8 cellular contexts compared by ENCODE assay signal in the genomic region with DNA sequence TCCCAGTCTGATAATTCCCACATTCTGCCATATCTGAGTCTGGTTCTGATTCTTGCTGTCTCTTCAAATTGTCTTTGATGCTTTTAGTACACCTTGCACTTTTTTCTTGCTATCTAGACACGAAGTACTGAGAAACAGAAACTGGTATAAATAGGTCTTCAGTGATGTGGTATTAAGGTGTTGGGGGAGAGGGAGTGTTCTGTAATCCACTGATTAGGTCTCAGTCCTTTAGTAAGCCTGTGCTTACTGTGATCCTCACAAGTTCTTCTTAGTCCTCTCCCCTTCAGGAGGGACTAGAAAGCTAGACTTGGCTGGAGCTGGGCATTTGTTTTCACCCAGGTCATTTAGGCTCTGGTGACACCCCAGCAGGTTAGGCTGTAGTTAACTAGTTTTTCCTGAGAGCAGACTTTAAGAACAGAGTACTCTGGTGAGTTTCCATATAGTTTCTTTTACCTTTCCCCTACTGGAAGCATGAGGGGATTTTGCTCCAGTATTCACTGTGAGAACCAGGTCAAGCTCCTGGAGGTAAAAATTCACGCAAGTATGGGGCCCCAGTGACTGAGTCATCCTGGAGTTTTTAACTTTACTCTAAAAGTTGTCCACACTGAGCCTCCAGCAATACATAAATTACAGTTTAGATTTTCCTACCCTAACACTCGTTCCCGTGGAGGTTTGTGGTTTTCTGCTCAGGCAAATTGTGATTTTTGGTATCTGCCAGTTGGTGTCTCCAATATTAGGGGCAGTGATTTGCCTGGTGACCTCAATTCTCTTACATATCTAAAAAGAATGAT.
A peak's percentile ranks its signal among the peaks of the same experiment; 100 is the strongest.
DNase-seq lines count a peak whose midpoint lies in the region; ATAC-seq and TF ChIP-seq lines count a peak whose summit lies in the region.

No MANE protein-coding gene starts in this region.

- TF ChIP-seq CTCF in GM12865 (IDR thresholded peaks at IDR 0.05; ENCODE audit: insufficient read depth, low read depth, low read length, missing control alignments) (no peak), nephron progenitor cell (IDR thresholded peaks at IDR 0.05) (no peak)

- peaks cover 13% of the 10 kb centered on the region for H3K4me1 Mint-ChIP-seq in nephron progenitor cell

- H3K9me3 Mint-ChIP-seq in activated naive CD4-positive, alpha-beta T cell treated with anti-CD3 and anti-CD28 coated beads, Interleukin-2, amount 50 U/mL, for 72 hours: no peaks in the 10 kb centered on the region
- peaks cover 6% of the 10 kb centered on the region for H3K9me3 Mint-ChIP-seq in nephron progenitor cell

- peak; percentile 79 for DNase-seq in GM12865 (ENCODE audit: low read depth)
- DNase-seq in activated naive CD4-positive, alpha-beta T cell treated with anti-CD3 and anti-CD28 coated beads, Interleukin-2, amount 50 U/mL, for 72 hours (ENCODE audit: low spot score in 2 of 2): no peak
- no peak for DNase-seq in nephron progenitor cell
- DNase-seq in OCI-M2 (lab: John Stamatoyannopoulos, UW; ENCODE audit: unreplicated experiment): no peak
- DNase-seq in activated CD4-positive, alpha-beta T cell treated with anti-CD3 and anti-CD28 coated beads, Interleukin-2, amount 50 U/mL, for 1 hour: no peak
- DNase-seq in ureter (ENCODE audit: low spot score): no peak

- H3K4me3 ChIP-seq in GM12865 (ENCODE audit: low read depth, low read length): peak overlapping the region; percentile 34

- peaks cover 0 to 7% of the 10 kb centered on the region in 2 donors for H3K36me3 Mint-ChIP-seq in activated naive CD4-positive, alpha-beta T cell treated with anti-CD3 and anti-CD28 coated beads, Interleukin-2, amount 50 U/mL, for 72 hours
- H3K36me3 Mint-ChIP-seq in nephron progenitor cell (ENCODE audit: low read depth): peaks cover 6% of the 10 kb centered on the region

- H3K27ac Mint-ChIP-seq in activated naive CD4-positive, alpha-beta T cell treated with anti-CD3 and anti-CD28 coated beads, Interleukin-2, amount 50 U/mL, for 72 hours: peak overlapping the region in 1 of 2 donors; percentile 0
- H3K27ac Mint-ChIP-seq in nephron progenitor cell: no peak overlapping the region

- H3K27me3 Mint-ChIP-seq in nephron progenitor cell (ENCODE audit: low read depth, poor library complexity): no peaks in the 10 kb centered on the region

- no peak overlapping the region for H3K4me3 Mint-ChIP-seq in nephron progenitor cell

- peak; percentile 89 for ATAC-seq in GM21528 (IDR thresholded peaks at IDR 0.05; ENCODE audit: low FRiP score, unreplicated experiment)
- peak; percentile 82 for ATAC-seq in HG03571 (IDR thresholded peaks at IDR 0.05; ENCODE audit: unreplicated experiment)
- peak; percentile 77 to 95 for ATAC-seq in activated naive CD4-positive, alpha-beta T cell treated with anti-CD3 and anti-CD28 coated beads, Interleukin-2, amount 50 U/mL, for 72 hours
